Comparison of ENCODE assay signal across 8 cellular contexts in the genomic region with DNA sequence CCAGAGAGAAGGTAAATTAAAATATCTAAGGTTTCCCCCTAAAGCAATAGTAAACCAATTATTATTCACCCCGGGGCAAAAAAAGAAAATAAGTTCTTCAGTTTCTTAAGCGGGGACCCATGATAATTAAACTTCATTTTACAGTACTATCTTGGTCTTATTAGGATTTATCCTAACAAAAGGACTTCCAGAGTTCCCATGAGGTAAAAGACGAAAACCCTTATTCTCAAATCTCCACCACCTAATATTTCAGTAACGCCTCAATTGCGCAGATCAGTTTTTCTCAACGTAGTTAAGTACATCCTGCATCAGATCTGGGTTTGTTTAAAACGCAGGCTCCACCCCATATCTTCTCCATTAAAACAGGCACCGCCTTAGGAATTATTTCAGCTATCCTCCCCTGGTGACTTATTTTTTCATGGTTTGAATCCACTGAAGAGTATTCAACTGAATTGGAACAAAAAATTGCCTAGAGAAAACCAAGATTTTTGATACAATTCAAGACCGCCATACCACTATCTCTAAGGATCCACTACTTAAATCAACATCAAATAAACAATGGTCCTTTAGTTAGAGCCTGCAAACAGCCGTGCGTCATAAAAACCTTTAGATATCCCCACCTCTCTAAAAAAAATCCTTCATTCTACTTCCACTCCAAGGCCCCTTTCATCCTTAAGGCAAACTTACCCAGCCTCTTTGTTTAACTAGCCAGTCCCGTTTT. TPM values are rescaled to one million over a fixed set of nuclear protein-coding genes. Genes with fewer than 3 reads are reported as not detected.
DNase-seq lines count a peak whose midpoint lies in the region; ATAC-seq, FAIRE-seq and TF ChIP-seq lines count a peak whose summit lies in the region.

No MANE protein-coding gene starts in this region.

- no peak overlapping the region for H2AFZ ChIP-seq in endothelial cell of umbilical vein (ENCODE audit: low read depth, low read length)
- H2AFZ ChIP-seq in osteoblast (ENCODE audit: low read length), result no peak overlapping the region

- intact Hi-C loops in endothelial cell of umbilical vein (cut with micrococcal nuclease), result loop anchor here (2.0 to 5.0 kb wide), 2 partner anchors 51 to 235 kb away; a partner anchor contains a TSS

- peak overlapping the region; percentile 97 for H3K9ac ChIP-seq in endothelial cell of umbilical vein (replicated peaks; ENCODE audit: extremely low read depth, insufficient read depth, low read length)

- ATAC-seq in HG03095 (IDR thresholded peaks at IDR 0.05; ENCODE audit: unreplicated experiment) (no peak), HG02763 (IDR thresholded peaks at IDR 0.05; ENCODE audit: unreplicated experiment) (no peak), GM18502 (IDR thresholded peaks at IDR 0.05; ENCODE audit: poor library complexity, unreplicated experiment) (no peak)

- H3K9me3 ChIP-seq in endothelial cell of umbilical vein (replicated peaks; ENCODE audit: control insufficient read depth, insufficient read depth, low read length), result no peaks in the 10 kb centered on the region
- no peaks in the 10 kb centered on the region for H3K9me3 ChIP-seq in osteoblast (ENCODE audit: low read depth, low read length)

- DNase-seq in NCI-H510A treated with DMSO at 0.1 percent for 48 hours (lab: John Stamatoyannopoulos, UW) (peak; percentile 50), NCI-H510A (lab: John Stamatoyannopoulos, UW) (no peak), RPMI7951 (ENCODE audit: low read depth) (peak; percentile 37), endothelial cell of umbilical vein (ENCODE audit: low read depth, low spot score) (no peak), osteoblast (ENCODE audit: insufficient read length, low spot score, missing footprints) (peak; percentile 78)

- TF ChIP-seq POLR2A in endothelial cell of umbilical vein (IDR thresholded peaks at IDR 0.05; ENCODE audit: low read depth, low read length), result no peak

- H3K4me1 ChIP-seq in endothelial cell of umbilical vein (ENCODE audit: control insufficient read depth, extremely low read depth, insufficient read depth, low read length), result peaks cover 32% of the 10 kb centered on the region
- H3K4me1 ChIP-seq in osteoblast (ENCODE audit: insufficient read depth, low read length), result peaks cover 37% of the 10 kb centered on the region

- POLR2A ChIA-PET in endothelial cell of umbilical vein (lab: Charles Lee), result interaction anchor here (0.8 to 3.0 kb wide), 8 partner anchors 9 to 51 kb away, joined by 3 to 43 read pairs (median 23); a partner anchor contains a TSS

- H3K9me1 ChIP-seq in endothelial cell of umbilical vein (replicated peaks; ENCODE audit: control insufficient read depth, extremely low read depth, insufficient read depth, low read length), result no peaks in the 10 kb centered on the region

- H3K4me2 ChIP-seq in endothelial cell of umbilical vein (ENCODE audit: insufficient read depth, low read length), result peak overlapping the region; percentile 87
- peak overlapping the region; percentile 96 for H3K4me2 ChIP-seq in osteoblast (ENCODE audit: insufficient read depth, low read length)

- no TSS peak for BruUV-seq in endothelial cell of umbilical vein (replicated peaks; lab: Mats Ljungman, UMichigan)

- no peak for FAIRE-seq in endothelial cell of umbilical vein (lab: Jason Lieb, UNC)

- H3K27ac ChIP-seq in endothelial cell of umbilical vein (ENCODE audit: insufficient read depth, low read depth, low read length) (peak overlapping the region; percentile 94), osteoblast (ENCODE audit: low read depth, low read length) (peak overlapping the region; percentile 98)

- H3K4me3 ChIP-seq in endothelial cell of umbilical vein (replicated peaks in 1 of 3; ENCODE audit: insufficient read depth in 1 of 3, low read depth in 1 of 3, low read length in 3 of 3), result peak overlapping the region; percentile 91 to 99 (median 92)
- H3K4me3 ChIP-seq in osteoblast (ENCODE audit: insufficient read depth, low read length), result peak overlapping the region; percentile 99

- dilution Hi-C loops in endothelial cell of umbilical vein (cut with MboI; ENCODE audit: extremely low pct_ligation_motif_present, low sequenced_read_pairs), result loop anchor here (10.0 kb wide), 1 partner anchor 87 kb away; no protein-coding TSS in a partner anchor

- H3K27me3 ChIP-seq in endothelial cell of umbilical vein (ENCODE audit: control insufficient read depth in 2 of 2, insufficient read depth in 2 of 2, low read length in 2 of 2), result no peaks in the 10 kb centered on the region
- no peaks in the 10 kb centered on the region for H3K27me3 ChIP-seq in osteoblast (ENCODE audit: insufficient read depth, low read length)

- H3K36me3 ChIP-seq in endothelial cell of umbilical vein (ENCODE audit: control insufficient read depth in 2 of 2, extremely low read depth in 1 of 2, insufficient read depth in 2 of 2, low read length in 2 of 2) (peaks cover 15 to 39% of the 10 kb centered on the region in 2 experiments), osteoblast (ENCODE audit: insufficient read depth, low read length) (peaks cover 60% of the 10 kb centered on the region)

- H3K79me2 ChIP-seq in endothelial cell of umbilical vein (ENCODE audit: control insufficient read depth, insufficient read depth, low read length) (peaks cover 70% of the 10 kb centered on the region), osteoblast (ENCODE audit: insufficient read depth, low read length) (peaks cover 75% of the 10 kb centered on the region)

- TF ChIP-seq CTCF in endothelial cell of umbilical vein (IDR thresholded peaks at IDR 0.05; ENCODE audit: extremely low read depth in 1 of 2, insufficient read depth in 1 of 2, low read depth in 1 of 2, low read length in 2 of 2) (no peak), osteoblast (IDR thresholded peaks at IDR 0.05; ENCODE audit: extremely low read depth, low read depth, low read length) (no peak)

- CTCF ChIA-PET in endothelial cell of umbilical vein (lab: Charles Lee), result interaction anchor here (1.1 to 13.4 kb wide), 5 partner anchors 9 to 236 kb away, joined by 3 to 184 read pairs (median 10); no protein-coding TSS in a partner anchor

- H4K20me1 ChIP-seq in endothelial cell of umbilical vein (replicated peaks; ENCODE audit: control insufficient read depth, extremely low read depth, insufficient read depth, low read length), result peaks cover 36% of the 10 kb centered on the region
- peaks cover 57% of the 10 kb centered on the region for H4K20me1 ChIP-seq in osteoblast (ENCODE audit: insufficient read depth, low read length)

TF ChIP-seq in endothelial cell of umbilical vein, 7 proteins besides CTCF, POLR2A, EP300 and RAD21:
- TF ChIP-seq JUN (IDR thresholded peaks at IDR 0.05; ENCODE audit: borderline replicate concordance, insufficient read depth, insufficient read length, low read depth) (no peak), MYC (IDR thresholded peaks at IDR 0.05; ENCODE audit: low read depth, low read length) (no peak), FOS (IDR thresholded peaks at IDR 0.05; ENCODE audit: borderline replicate concordance, insufficient read depth, low read length) (no peak)

RNA-seq across cellular contexts. Expression of a gene that starts 1.7 kb away (rescaled TPM):
- total RNA-seq in RPMI7951 (2014; rRNA removed; shearing (Covaris generic)), result 119 and 124 TPM in 2 replicates
- total RNA-seq in endothelial cell of umbilical vein (186 and 212 TPM in 2 replicates), osteoblast (168 and 176 TPM in 2 replicates)
- 63.9 and 87.3 TPM in 2 replicates for polyA plus RNA-seq in endothelial cell of umbilical vein
- polyA plus RNA-seq in endothelial cell of umbilical vein (2011; cell fraction: cytosol; rRNA removed), result 71.3 and 83.7 TPM in 2 replicates
- 334 and 381 TPM in 2 replicates for polyA plus RNA-seq in endothelial cell of umbilical vein (2011; cell fraction: nucleus; rRNA removed)
- polyA plus RNA-seq in endothelial cell of umbilical vein (2012), result 120 and 171 TPM in 2 replicates
- polyA minus RNA-seq in endothelial cell of umbilical vein, result 129 and 158 TPM in 2 replicates
- 105 TPM for polyA minus RNA-seq in endothelial cell of umbilical vein (2011; cell fraction: cytosol; rRNA and poly(A)+ RNA removed)
- 263 and 290 TPM in 2 replicates for polyA minus RNA-seq in endothelial cell of umbilical vein (2011; cell fraction: nucleus; rRNA and poly(A)+ RNA removed)

RNA-seq across cellular contexts. Expression of a gene that starts 28.5 kb away (rescaled TPM):
- 0.60 and 1.1 TPM in 2 replicates for total RNA-seq in RPMI7951 (2014; rRNA removed; shearing (Covaris generic))
- 0.37 and 0.73 TPM in 2 replicates for total RNA-seq in endothelial cell of umbilical vein
- 0.96 and 1.0 TPM in 2 replicates for polyA plus RNA-seq in endothelial cell of umbilical vein
- polyA plus RNA-seq in endothelial cell of umbilical vein (2011; cell fraction: cytosol; rRNA removed), result 0.67 and 0.75 TPM in 2 replicates
- 0.63 and 0.74 TPM in 2 replicates for polyA plus RNA-seq in endothelial cell of umbilical vein (2011; cell fraction: nucleus; rRNA removed)
- 3.0 and 3.6 TPM in 2 replicates for polyA plus RNA-seq in endothelial cell of umbilical vein (2012)
- polyA minus RNA-seq in endothelial cell of umbilical vein, result 2.5 and 4.0 TPM in 2 replicates
- 2.8 TPM for polyA minus RNA-seq in endothelial cell of umbilical vein (2011; cell fraction: cytosol; rRNA and poly(A)+ RNA removed)
- polyA minus RNA-seq in endothelial cell of umbilical vein (2011; cell fraction: nucleus; rRNA and poly(A)+ RNA removed), result 0.58 TPM in 1 of 2 replicates, not detected in the other
- total RNA-seq in osteoblast, result 3.2 and 5.4 TPM in 2 replicates

RNA-seq across cellular contexts. Expression of a gene that starts 51.7 kb away (rescaled TPM):
- total RNA-seq in RPMI7951 (2014; rRNA removed; shearing (Covaris generic)), result 75.2 and 85.5 TPM in 2 replicates
- 155 and 162 TPM in 2 replicates for total RNA-seq in endothelial cell of umbilical vein
- polyA plus RNA-seq in endothelial cell of umbilical vein, result 30.5 and 32.4 TPM in 2 replicates
- 111 and 131 TPM in 2 replicates for polyA plus RNA-seq in endothelial cell of umbilical vein (2011; cell fraction: cytosol; rRNA removed)
- polyA plus RNA-seq in endothelial cell of umbilical vein (2011; cell fraction: nucleus; rRNA removed), result 42.8 and 60.9 TPM in 2 replicates
- 83.2 and 112 TPM in 2 replicates for polyA plus RNA-seq in endothelial cell of umbilical vein (2012)
- 20.8 and 22.0 TPM in 2 replicates for polyA minus RNA-seq in endothelial cell of umbilical vein
- polyA minus RNA-seq in endothelial cell of umbilical vein (2011; cell fraction: cytosol; rRNA and poly(A)+ RNA removed), result 45.0 TPM
- 22.8 and 31.9 TPM in 2 replicates for polyA minus RNA-seq in endothelial cell of umbilical vein (2011; cell fraction: nucleus; rRNA and poly(A)+ RNA removed)
- 63.1 and 66.6 TPM in 2 replicates for total RNA-seq in osteoblast

Comparison
In these comparisons a context has a peak if more than half of its experiments do, and no peak if none do; other contexts are left out.
1. DNase-seq: peak in NCI-H510A treated with DMSO at 0.1 percent for 48 hours (single experiment), RPMI7951 (single experiment) and osteoblast (single experiment); none in NCI-H510A (single experiment) and endothelial cell of umbilical vein (single experiment).